9 cellular contexts compared by ENCODE assay signal in the genomic region with DNA sequence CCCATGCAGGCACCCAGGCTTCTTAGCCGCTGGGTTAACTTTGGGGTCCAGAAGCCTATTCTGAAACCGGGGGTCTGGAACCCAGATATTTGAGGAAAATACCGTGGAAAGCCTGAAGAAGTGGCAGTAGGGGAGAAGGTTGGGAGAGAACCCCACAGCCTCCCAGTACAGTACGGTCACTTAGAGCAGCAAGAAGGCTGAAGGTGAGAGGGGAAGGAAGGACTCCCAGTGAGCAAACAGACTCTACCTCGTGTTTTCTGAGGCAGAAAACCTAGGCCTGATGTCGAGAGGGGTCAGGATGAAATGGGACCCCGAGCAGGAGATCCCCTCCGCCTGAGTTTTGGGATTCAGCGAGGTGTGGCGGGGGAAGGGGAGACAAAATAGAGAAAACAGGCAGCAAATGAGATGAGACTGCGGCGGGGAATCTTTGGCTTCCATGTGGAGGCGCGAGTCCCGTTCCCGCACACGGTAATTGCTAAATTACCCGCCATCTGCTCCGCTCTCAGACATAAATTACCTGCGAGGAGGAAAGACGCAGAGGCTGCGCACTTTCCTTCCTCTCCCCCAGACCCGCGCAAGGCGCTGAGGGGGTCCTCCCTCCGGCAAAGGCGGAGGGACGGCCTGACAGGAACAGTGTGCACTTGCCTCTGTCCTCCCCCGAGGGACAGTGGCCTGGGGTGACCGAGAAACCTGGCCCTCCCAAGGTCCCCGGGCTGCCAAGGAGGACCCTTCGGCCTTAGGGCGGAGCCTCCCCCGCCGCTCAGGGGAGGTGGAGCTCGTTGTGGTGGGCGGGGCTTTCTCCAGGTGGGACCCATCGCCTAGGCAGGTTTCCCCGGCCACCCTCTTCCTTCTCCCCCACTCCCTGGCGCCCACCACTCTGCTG. TPM values are rescaled to one million over a fixed set of nuclear protein-coding genes. Genes with fewer than 3 reads are reported as not detected.
DNase-seq lines count a peak whose midpoint lies in the region; ATAC-seq lines count a peak whose summit lies in the region.
"Had no signal": no experiment of that assay in that cellular context is flagged by ENCODE, and none has a peak within 500 bp of the region (broad histone marks: within the 10 kb centered on the region; RNA-seq: fewer than 3 reads in every experiment).

No MANE protein-coding gene starts in this region.

- CTCF ChIA-PET in activated CD8-positive, alpha-beta T cell treated with anti-CD3 and anti-CD28 coated beads, Interleukin-2, amount 10 ng/mL, durations not matched to agents 7 days and 5 days (lab: Charles Lee): interaction anchor here (0.7 to 14.4 kb wide), 5 partner anchors 5 to 40 kb away, joined by 3 to 342 read pairs (median 160); a partner anchor contains a TSS

- H3K27ac Mint-ChIP-seq in activated CD8-positive, alpha-beta T cell treated with anti-CD3 and anti-CD28 coated beads, Interleukin-2, amount 10 ng/mL, durations not matched to agents 7 days and 5 days: no peak overlapping the region
- peak overlapping the region; percentile 89 for H3K27ac Mint-ChIP-seq in stimulated activated naive B cell treated with anti-CD40 and anti-IgM and Interleukin-4, amounts not matched to agents 10 μg/mL and 1 μg/mL and 100 μg/mL, for 72 hours

- H3K4me3 ChIP-seq in iPS-15b (ENCODE audit: low read depth, low read length): peak overlapping the region; percentile 71

- H3K4me1 Mint-ChIP-seq in activated CD8-positive, alpha-beta T cell treated with anti-CD3 and anti-CD28 coated beads, Interleukin-2, amount 10 ng/mL, durations not matched to agents 7 days and 5 days (ENCODE audit: low read depth): peaks cover 16% of the 10 kb centered on the region
- peaks cover 15 to 21% of the 10 kb centered on the region in 2 donors for H3K4me1 Mint-ChIP-seq in stimulated activated naive B cell treated with anti-CD40 and anti-IgM and Interleukin-4, amounts not matched to agents 10 μg/mL and 1 μg/mL and 100 μg/mL, for 72 hours

- ATAC-seq in activated CD8-positive, alpha-beta T cell treated with anti-CD3 and anti-CD28 coated beads, Interleukin-2, amount 10 ng/mL, durations not matched to agents 7 days and 5 days: no peak
- peak; percentile 39 to 53 for ATAC-seq in stimulated activated naive B cell treated with anti-CD40 and anti-IgM and Interleukin-4, amounts not matched to agents 10 μg/mL and 1 μg/mL and 100 μg/mL, for 72 hours (replicated peaks)
- no peak for ATAC-seq in HG02623 (IDR thresholded peaks at IDR 0.05; ENCODE audit: unreplicated experiment)

- H3K9me3 Mint-ChIP-seq in activated CD8-positive, alpha-beta T cell treated with anti-CD3 and anti-CD28 coated beads, Interleukin-2, amount 10 ng/mL, durations not matched to agents 7 days and 5 days (ENCODE audit: insufficient read depth): no peaks in the 10 kb centered on the region
- no peaks in the 10 kb centered on the region for H3K9me3 Mint-ChIP-seq in stimulated activated naive B cell treated with anti-CD40 and anti-IgM and Interleukin-4, amounts not matched to agents 10 μg/mL and 1 μg/mL and 100 μg/mL, for 72 hours

- no peak overlapping the region for H3K9ac ChIP-seq in iPS-15b (ENCODE audit: low read depth, low read length)

- peaks cover 55% of the 10 kb centered on the region for H3K27me3 Mint-ChIP-seq in activated CD8-positive, alpha-beta T cell treated with anti-CD3 and anti-CD28 coated beads, Interleukin-2, amount 10 ng/mL, durations not matched to agents 7 days and 5 days (ENCODE audit: low read depth)
- peaks cover 65 to 70% of the 10 kb centered on the region in 2 donors for H3K27me3 Mint-ChIP-seq in stimulated activated naive B cell treated with anti-CD40 and anti-IgM and Interleukin-4, amounts not matched to agents 10 μg/mL and 1 μg/mL and 100 μg/mL, for 72 hours

- peaks cover 89% of the 10 kb centered on the region for H3K27me3 ChIP-seq in iPS-15b (ENCODE audit: control insufficient read depth, insufficient read depth, low read length)

- H3K4me1 ChIP-seq in iPS-15b (ENCODE audit: control insufficient read depth, insufficient read depth, low read length): peaks cover 5% of the 10 kb centered on the region

- no peak overlapping the region for H3K4me3 Mint-ChIP-seq in activated CD8-positive, alpha-beta T cell treated with anti-CD3 and anti-CD28 coated beads, Interleukin-2, amount 10 ng/mL, durations not matched to agents 7 days and 5 days
- peak overlapping the region; percentile 52 to 66 for H3K4me3 Mint-ChIP-seq in stimulated activated naive B cell treated with anti-CD40 and anti-IgM and Interleukin-4, amounts not matched to agents 10 μg/mL and 1 μg/mL and 100 μg/mL, for 72 hours

- DNase-seq in DMS53 (lab: John Stamatoyannopoulos, UW) (peak; percentile 67), DMS53 treated with DMSO at 0.1 percent for 48 hours (lab: John Stamatoyannopoulos, UW; ENCODE audit: unreplicated experiment) (no peak), SIG-M5 treated with dmso at 0.1 percent for 504 hours (lab: John Stamatoyannopoulos, UW; ENCODE audit: unreplicated experiment) (no peak), AG08395 (ENCODE audit: low spot score) (no peak)
- peak; percentile 40 for DNase-seq in activated CD8-positive, alpha-beta T cell treated with anti-CD3 and anti-CD28 coated beads, Interleukin-2, amount 10 ng/mL, durations not matched to agents 7 days and 5 days
- DNase-seq in stimulated activated naive B cell treated with anti-CD40 and anti-IgM and Interleukin-4, amounts not matched to agents 10 μg/mL and 1 μg/mL and 100 μg/mL, for 72 hours: no peak

- H3K36me3 Mint-ChIP-seq in activated CD8-positive, alpha-beta T cell treated with anti-CD3 and anti-CD28 coated beads, Interleukin-2, amount 10 ng/mL, durations not matched to agents 7 days and 5 days (ENCODE audit: low read depth): no peaks in the 10 kb centered on the region
- no peaks in the 10 kb centered on the region for H3K36me3 Mint-ChIP-seq in stimulated activated naive B cell treated with anti-CD40 and anti-IgM and Interleukin-4, amounts not matched to agents 10 μg/mL and 1 μg/mL and 100 μg/mL, for 72 hours

- POLR2A ChIA-PET in activated CD8-positive, alpha-beta T cell treated with anti-CD3 and anti-CD28 coated beads, Interleukin-2, amount 10 ng/mL, durations not matched to agents 7 days and 5 days (lab: Charles Lee): interaction anchor here (1.4 kb wide), 1 partner anchor 10 kb away, joined by 3 read pairs; a partner anchor contains a TSS

- no peaks in the 10 kb centered on the region for H3K9me3 ChIP-seq in iPS-15b (ENCODE audit: control insufficient read depth, insufficient read depth, low read length)

- H3K36me3 ChIP-seq in iPS-15b (ENCODE audit: control insufficient read depth, insufficient read depth, low read length): no peaks in the 10 kb centered on the region

RNA-seq across cellular contexts. Expression of a gene that starts 10.9 kb away (rescaled TPM):
- total RNA-seq in activated CD8-positive, alpha-beta T cell treated with anti-CD3 and anti-CD28 coated beads, Interleukin-2, amount 10 ng/mL, durations not matched to agents 7 days and 5 days: 10 to 100 TPM; 23.8 to 27.9 TPM

RNA-seq across cellular contexts. Expression of a gene that starts 13.6 kb away (rescaled TPM):
- not detected for total RNA-seq in activated CD8-positive, alpha-beta T cell treated with anti-CD3 and anti-CD28 coated beads, Interleukin-2, amount 10 ng/mL, durations not matched to agents 7 days and 5 days
- total RNA-seq: A172 had no signal

Comparison
In these comparisons a context has a peak if more than half of its experiments do, and no peak if none do; other contexts are left out.
1. DNase-seq: peak in DMS53 (single experiment) and activated CD8-positive, alpha-beta T cell treated with anti-CD3 and anti-CD28 coated beads, Interleukin-2, amount 10 ng/mL, durations not matched to agents 7 days and 5 days (single experiment); none in DMS53 treated with DMSO at 0.1 percent for 48 hours (single experiment), stimulated activated naive B cell treated with anti-CD40 and anti-IgM and Interleukin-4, amounts not matched to agents 10 μg/mL and 1 μg/mL and 100 μg/mL, for 72 hours (single experiment), SIG-M5 treated with dmso at 0.1 percent for 504 hours (single experiment) and AG08395 (single experiment).
2. ATAC-seq: peak in stimulated activated naive B cell treated with anti-CD40 and anti-IgM and Interleukin-4, amounts not matched to agents 10 μg/mL and 1 μg/mL and 100 μg/mL, for 72 hours (2 of 2); none in activated CD8-positive, alpha-beta T cell treated with anti-CD3 and anti-CD28 coated beads, Interleukin-2, amount 10 ng/mL, durations not matched to agents 7 days and 5 days (single experiment) and HG02623 (single experiment).